In genomic region chr3:31240466-31240865, GRCh38 we compare ENCODE assay signal across 22 cellular contexts.
"Had no signal": no experiment of that assay in that cellular context is flagged by ENCODE, and none has a peak within 500 bp of the region (broad histone marks: within the 10 kb centered on the region; RNA-seq: fewer than 3 reads in every experiment).

No MANE protein-coding gene starts in this region.

- FAIRE-seq: endothelial cell of umbilical vein, kidney, pancreas had no signal

- ATAC-seq: mucosa of descending colon; naive thymus-derived CD4-positive, alpha-beta T cell; pancreas; stimulated activated memory B cell treated with anti-CD40 and anti-IgM and Interleukin-4, amounts not matched to agents 10 μg/mL and 1 μg/mL and 100 μg/mL, for 72 hours; WTC11 had no signal

- H3K27ac Mint-ChIP-seq: activated naive CD8-positive, alpha-beta T cell treated with anti-CD3 and anti-CD28 coated beads, Interleukin-2, amount 10 ng/mL, durations not matched to agents 7 days and 5 days; memory B cell; naive thymus-derived CD4-positive, alpha-beta T cell; WTC11 had no signal

- H3K9me3 Mint-ChIP-seq: activated T-cell treated with anti-CD3 and anti-CD28 coated beads, Interleukin-2, amount 50 U/mL, for 72 hours; brain; central memory CD8-positive, alpha-beta T cell; memory B cell; stimulated activated memory B cell treated with anti-CD40 and anti-IgM and Interleukin-4, amounts not matched to agents 10 μg/mL and 1 μg/mL and 100 μg/mL, for 72 hours; WTC11 had no signal

- H3K27me3 Mint-ChIP-seq: brain; stimulated activated memory B cell treated with anti-CD40 and anti-IgM and Interleukin-4, amounts not matched to agents 10 μg/mL and 1 μg/mL and 100 μg/mL, for 72 hours had no signal

- DNase-seq: activated CD4-positive, alpha-beta T cell treated with anti-CD3 and anti-CD28 coated beads for 48 hours; activated CD8-positive, alpha-beta memory T cell treated with anti-CD3 and anti-CD28 coated beads, Interleukin-2, amount 50 U/mL, for 48 hours; activated gamma-delta T cell treated with Interleukin-2 at 50 U/mL for 16 hours; activated naive CD8-positive, alpha-beta T cell treated with anti-CD3 and anti-CD28 coated beads, Interleukin-2, amount 10 ng/mL, durations not matched to agents 7 days and 5 days; activated T-cell treated with anti-CD3 and anti-CD28 coated beads, Interleukin-2, amount 50 U/mL, for 72 hours; effector CD4-positive, alpha-beta T cell; esophagus squamous epithelium; foreskin fibroblast; hypothalamus; kidney; left ventricle myocardium inferior; mucosa of descending colon; naive thymus-derived CD4-positive, alpha-beta T cell; pancreas; stimulated activated CD4-positive, alpha-beta T cell treated with anti-CD3 and anti-CD28 coated beads, Interleukin-12 subunit alpha, Interleukin-12 subunit beta, amount 100 ng/mL, for 4 hours; thyroid gland had no signal

- H3K4me3 Mint-ChIP-seq: activated naive CD8-positive, alpha-beta T cell treated with anti-CD3 and anti-CD28 coated beads, Interleukin-2, amount 10 ng/mL, durations not matched to agents 7 days and 5 days; activated T-cell treated with anti-CD3 and anti-CD28 coated beads, Interleukin-2, amount 50 U/mL, for 72 hours; brain; central memory CD8-positive, alpha-beta T cell; memory B cell; naive thymus-derived CD4-positive, alpha-beta T cell; stimulated activated memory B cell treated with anti-CD40 and anti-IgM and Interleukin-4, amounts not matched to agents 10 μg/mL and 1 μg/mL and 100 μg/mL, for 72 hours; WTC11 had no signal

- H3K36me3 Mint-ChIP-seq: brain; memory B cell; stimulated activated memory B cell treated with anti-CD40 and anti-IgM and Interleukin-4, amounts not matched to agents 10 μg/mL and 1 μg/mL and 100 μg/mL, for 72 hours; WTC11 had no signal

- H3K4me1 Mint-ChIP-seq: central memory CD8-positive, alpha-beta T cell; memory B cell had no signal
